10 cellular contexts compared by ENCODE assay signal in the genomic region with DNA sequence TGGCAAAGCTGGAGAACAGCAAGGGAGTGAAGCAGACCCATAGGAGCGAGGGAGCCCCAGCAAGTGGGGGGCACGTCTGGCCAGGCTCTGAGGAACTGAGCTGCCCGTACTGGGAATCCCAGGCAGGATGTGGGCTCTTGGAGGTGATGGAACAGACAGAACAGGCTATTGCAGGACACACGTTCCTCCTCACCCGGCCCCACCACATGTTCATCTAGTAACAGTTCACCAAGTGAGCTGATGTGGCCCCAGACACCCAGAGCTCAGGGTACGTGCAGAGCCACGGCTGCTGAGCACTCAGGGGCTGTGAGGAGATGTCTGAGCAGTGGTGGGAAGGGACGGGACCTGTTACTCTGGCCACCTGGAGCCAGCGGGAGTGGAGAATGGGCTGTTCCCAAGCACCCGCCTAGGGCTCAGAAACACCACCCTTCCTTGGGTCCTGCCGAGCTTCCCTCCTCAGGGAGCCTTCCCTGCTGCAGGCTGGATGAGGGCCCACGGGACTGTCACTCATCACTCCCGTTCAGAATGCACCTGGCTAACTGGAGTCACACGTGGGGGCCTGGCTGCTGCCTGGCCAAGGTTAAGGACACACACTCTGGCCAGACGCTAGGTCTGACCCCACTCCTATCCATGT. TPM values are rescaled to one million over a fixed set of nuclear protein-coding genes. Genes with fewer than 3 reads are reported as not detected.
DNase-seq lines count a peak whose midpoint lies in the region; TF ChIP-seq lines count a peak whose summit lies in the region.
"Had no signal": no experiment of that assay in that cellular context is flagged by ENCODE, and none has a peak within 500 bp of the region (broad histone marks: within the 10 kb centered on the region; RNA-seq: fewer than 3 reads in every experiment).

No MANE protein-coding gene starts in this region.

- H3K36me3 ChIP-seq in adrenal gland (replicated peaks in 1 of 2) = no peaks in the 10 kb centered on the region
- H3K36me3 ChIP-seq in liver (ENCODE audit: control insufficient read depth in 4 of 4, insufficient read depth in 3 of 4, low read depth in 1 of 4, low read length in 3 of 4) = no peaks in the 10 kb centered on the region
- no peaks in the 10 kb centered on the region for H3K36me3 ChIP-seq in stomach smooth muscle (ENCODE audit: control insufficient read depth in 2 of 2, insufficient read depth in 2 of 2, low read length in 2 of 2)

- intact Hi-C loops in adrenal gland (cut with DNase I) = no loop called here

- no peak for TF ChIP-seq POLR2A in adrenal gland (IDR thresholded peaks at IDR 0.05)

- H3K9me3 ChIP-seq in adrenal gland (replicated peaks in 1 of 3) (no peaks in the 10 kb centered on the region), liver (ENCODE audit: control insufficient read depth in 4 of 4, low read length in 3 of 4) (no peaks in the 10 kb centered on the region), stomach smooth muscle (ENCODE audit: control insufficient read depth in 2 of 2, low read length in 2 of 2) (no peaks in the 10 kb centered on the region)

- 67 to 76% (median 73%) methylated on average over 11 to 15 of the region's 15 CpGs for WGBS in adrenal gland, 4 donors
- WGBS in liver = 66% methylated on average over 15 of the region's 15 CpGs

- peaks cover 30 to 94% of the 10 kb centered on the region in 2 donors for H3K4me1 ChIP-seq in adrenal gland (replicated peaks in 1 of 2)
- H3K4me1 ChIP-seq in liver (ENCODE audit: control insufficient read depth in 4 of 4, insufficient read depth in 4 of 4, low read length in 3 of 4) = peaks cover 61 to 94% (median 92%) of the 10 kb centered on the region in 4 donors
- peaks cover 90% of the 10 kb centered on the region for H3K4me1 ChIP-seq in stomach smooth muscle (ENCODE audit: control insufficient read depth, insufficient read depth, low read length)

- H3K4me3 ChIP-seq in LNCaP clone FGC (ENCODE audit: low read depth, low read length) (peak overlapping the region; percentile 29; the same call in 1 of the 2 replicates), adrenal gland (no peak overlapping the region), liver (ENCODE audit: low read depth in 1 of 3, low read length in 3 of 3) (no peak overlapping the region), stomach smooth muscle (ENCODE audit: low read length in 2 of 2) (no peak overlapping the region)

- DNase-seq in LNCaP clone FGC (ENCODE audit: low read depth) (no peak), adrenal gland (peak in 1 of 7 donors; percentile 58), NCI-H748 (lab: John Stamatoyannopoulos, UW; ENCODE audit: unreplicated experiment) (no peak), GOT3 (lab: John Stamatoyannopoulos, UW) (no peak), occipital lobe (lab: John Stamatoyannopoulos, UW) (no peak)
- DNase-seq: activated naive CD4-positive, alpha-beta T cell treated with anti-CD3 and anti-CD28 coated beads, Interleukin-2, amount 10 ng/mL, durations not matched to agents 7 days and 5 days; DND-41; NCI-H2171 treated with DMSO at 0.1 percent for 48 hours had no signal

- H3K9ac ChIP-seq in liver (ENCODE audit: low read depth in 1 of 2, low read length in 2 of 2) = no peak overlapping the region
- H3K9ac ChIP-seq in stomach smooth muscle (ENCODE audit: low read length in 2 of 2) = no peak overlapping the region

- TF ChIP-seq CTCF in LNCaP clone FGC (IDR thresholded peaks at IDR 0.05; ENCODE audit: control insufficient read depth, extremely low read depth, insufficient read depth) = no peak
- no peak for TF ChIP-seq CTCF in adrenal gland (IDR thresholded peaks at IDR 0.05)
- TF ChIP-seq CTCF in liver (IDR thresholded peaks at IDR 0.05; ENCODE audit: low read depth, low read length, missing input control) = no peak

- H3K27ac ChIP-seq in adrenal gland (peak overlapping the region in 3 of 5 donors; percentile 56 to 88 (median 76)), liver (ENCODE audit: low read depth in 1 of 2, low read length in 2 of 2) (peak overlapping the region; percentile 81 to 88), stomach smooth muscle (ENCODE audit: low read length) (peak overlapping the region; percentile 49)

- TF ChIP-seq RAD21 in liver (IDR thresholded peaks at IDR 0.05) = no peak

- H3K27me3 ChIP-seq in adrenal gland = no peaks in the 10 kb centered on the region
- H3K27me3 ChIP-seq in liver (ENCODE audit: control insufficient read depth in 4 of 4, insufficient read depth in 4 of 4, low read length in 3 of 4) = no peaks in the 10 kb centered on the region
- no peaks in the 10 kb centered on the region for H3K27me3 ChIP-seq in stomach smooth muscle (ENCODE audit: control insufficient read depth in 1 of 2, insufficient read depth in 2 of 2, low read length in 2 of 2)

TF ChIP-seq in liver, 16 proteins besides CTCF, POLR2A, EP300 and RAD21:
- TF ChIP-seq RXRA (IDR thresholded peaks at IDR 0.05) = no peak

RNA-seq across cellular contexts. Expression of a gene that starts 18.4 kb away (rescaled TPM):
- total RNA-seq in adrenal gland (10 to 100 TPM in 7 of 8 donors, 1 to 10 TPM in 1; 9.8 to 28.3 (median 15.2) TPM), liver (10 to 100 TPM in 1 of 2 donors, 1 to 10 TPM in 1; 7.6 to 10.5 TPM), occipital lobe (6.6 TPM)
- polyA plus RNA-seq in adrenal gland (10 to 100 TPM in 1 of 3 donors, 1 to 10 TPM in 2; 1.8 to 14.3 (median 9.1) TPM), liver (1 to 10 TPM; 4.5 to 5.6 TPM)

RNA-seq across cellular contexts. Expression of a gene that starts 39.9 kb away (rescaled TPM):
- 100 to 1,000 TPM; 171 to 463 (median 265) TPM for total RNA-seq in adrenal gland
- polyA plus RNA-seq in adrenal gland = 100 to 1,000 TPM in 2 of 3 donors, 10 to 100 TPM in 1; 26.3 to 816 (median 417) TPM
- total RNA-seq in liver = 100 to 1,000 TPM in 1 of 2 donors, 10 to 100 TPM in 1; 75.8 to 225 TPM
- 100 to 1,000 TPM in 1 of 2 donors, 10 to 100 TPM in 1; 59.1 to 126 TPM for polyA plus RNA-seq in liver
- total RNA-seq in occipital lobe = 118 TPM

RNA-seq across cellular contexts. Expression of a gene that starts 54.2 kb away (rescaled TPM):
- total RNA-seq in adrenal gland = 100 to 1,000 TPM in 3 of 8 donors, 10 to 100 TPM in 5; 72.4 to 165 (median 87.5) TPM
- polyA plus RNA-seq in adrenal gland = 100 to 1,000 TPM in 1 of 3 donors, 10 to 100 TPM in 2; 74.2 to 120 (median 79.4) TPM
- 10 to 100 TPM; 31.8 to 47.0 TPM for total RNA-seq in liver
- 10 to 100 TPM; 39.9 to 53.6 TPM for polyA plus RNA-seq in liver
- total RNA-seq in occipital lobe = 16.4 TPM
